12 cellular contexts compared by ENCODE assay signal in the genomic region with DNA sequence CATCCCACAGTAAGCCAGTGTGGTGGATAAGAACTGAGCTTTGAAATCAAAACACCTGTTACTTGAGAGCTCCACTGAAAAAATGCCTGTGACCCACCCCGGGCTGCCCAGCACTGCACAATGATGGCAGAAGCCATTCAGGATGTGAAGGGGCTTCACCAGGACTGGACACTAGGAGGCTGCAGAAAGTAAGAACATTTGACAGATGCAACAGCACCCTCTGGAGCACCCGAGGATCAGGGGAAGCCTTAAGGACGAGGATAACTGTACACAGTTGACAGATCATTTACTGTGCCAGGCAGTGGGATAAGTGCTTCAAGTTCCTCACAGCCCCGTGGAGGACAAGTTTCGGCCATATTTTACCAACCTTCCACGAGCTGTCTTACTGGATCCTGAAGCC. TPM values are rescaled to one million over a fixed set of nuclear protein-coding genes. Genes with fewer than 3 reads are reported as not detected.
"Had no signal": no experiment of that assay in that cellular context is flagged by ENCODE, and none has a peak within 500 bp of the region (broad histone marks: within the 10 kb centered on the region; RNA-seq: fewer than 3 reads in every experiment).

No MANE protein-coding gene starts in this region.

RNA-seq across cellular contexts. Expression of a gene that starts 30.4 kb away (rescaled TPM):
- total RNA-seq: activated CD4-positive, alpha-beta T cell treated with anti-CD3 and anti-CD28 coated beads, Interleukin-2, amount 10 ng/mL, durations not matched to agents 24 days and 14 days; activated CD8-positive, alpha-beta memory T cell treated with anti-CD3 and anti-CD28 coated beads for 36 hours; activated CD8-positive, alpha-beta T cell treated with anti-CD3 and anti-CD28 coated beads for 36 hours; activated naive CD8-positive, alpha-beta T cell treated with anti-CD3 and anti-CD28 coated beads for 36 hours; activated T-cell treated with anti-CD3 and anti-CD28 coated beads, Interleukin-2, amount 50 U/mL, for 72 hours; activated T-helper 17 cell treated with anti-CD3 and anti-CD28 coated beads, Interleukin-2, amount 50 U/mL, for 72 hours; aorta; cardiac muscle cell; chondrocyte; Right ventricle myocardium superior; T-helper 1 cell treated with Interleukin-12 subunit alpha and Interleukin-12 subunit beta and Interleukin-4 antibody, amounts not matched to agents 30 ng/mL and 1 ng/mL, for 36 hours; T-helper 2 cell treated with Interferon-gamma antibody and Interleukin-4, amounts not matched to agents 100 ng/mL and 5 ng/mL, for 36 hours had no signal
- polyA plus RNA-seq: aorta, cardiac muscle cell had no signal

RNA-seq across cellular contexts. Expression of a gene that starts 39.5 kb away (rescaled TPM):
- total RNA-seq: activated CD4-positive, alpha-beta T cell treated with anti-CD3 and anti-CD28 coated beads, Interleukin-2, amount 10 ng/mL, durations not matched to agents 24 days and 14 days; activated CD8-positive, alpha-beta memory T cell treated with anti-CD3 and anti-CD28 coated beads for 36 hours; activated CD8-positive, alpha-beta T cell treated with anti-CD3 and anti-CD28 coated beads for 36 hours; activated naive CD8-positive, alpha-beta T cell treated with anti-CD3 and anti-CD28 coated beads for 36 hours; activated T-cell treated with anti-CD3 and anti-CD28 coated beads, Interleukin-2, amount 50 U/mL, for 72 hours; activated T-helper 17 cell treated with anti-CD3 and anti-CD28 coated beads, Interleukin-2, amount 50 U/mL, for 72 hours; aorta; cardiac muscle cell; chondrocyte; Right ventricle myocardium superior; T-helper 1 cell treated with Interleukin-12 subunit alpha and Interleukin-12 subunit beta and Interleukin-4 antibody, amounts not matched to agents 30 ng/mL and 1 ng/mL, for 36 hours; T-helper 2 cell treated with Interferon-gamma antibody and Interleukin-4, amounts not matched to agents 100 ng/mL and 5 ng/mL, for 36 hours had no signal
- polyA plus RNA-seq: aorta, cardiac muscle cell had no signal
